11 cellular contexts compared by ENCODE assay signal in genomic region chr19:8655340-8655709, GRCh38. TPM values are rescaled to one million over a fixed set of nuclear protein-coding genes. Genes with fewer than 3 reads are reported as not detected.
DNase-seq lines count a peak whose midpoint lies in the region; ATAC-seq and TF ChIP-seq lines count a peak whose summit lies in the region.
"Had no signal": no experiment of that assay in that cellular context is flagged by ENCODE, and none has a peak within 500 bp of the region (broad histone marks: within the 10 kb centered on the region; RNA-seq: fewer than 3 reads in every experiment).

No MANE protein-coding gene starts in this region.

- CTCF ChIA-PET in activated CD4-positive, alpha-beta memory T cell treated with anti-CD3 and anti-CD28 coated beads, Interleukin-2, amount 10 ng/mL, durations not matched to agents 7 days and 5 days (lab: Charles Lee): interaction anchor here (0.7 to 3.6 kb wide), 8 partner anchors 9 to 49 kb away, joined by 3 to 77 read pairs (median 8); no protein-coding TSS in a partner anchor

- DNase-seq in stimulated activated CD4-positive, alpha-beta T cell treated with anti-CD3 and anti-CD28 coated beads, Interleukin-12 subunit alpha, Interleukin-12 subunit beta, amount 100 ng/mL, for 4 hours: peak; percentile 8
- no peak for DNase-seq in stimulated activated CD4-positive, alpha-beta T cell treated with anti-CD3 and anti-CD28 coated beads, Interleukin-2, amount 100 ng/mL, for 48 hours
- DNase-seq in activated CD4-positive, alpha-beta memory T cell treated with anti-CD3 and anti-CD28 coated beads, Interleukin-2, amount 10 ng/mL, durations not matched to agents 7 days and 5 days: peak; percentile 42
- DNase-seq in effector memory CD4-positive, alpha-beta T cell: peak; percentile 14 to 21 (median 20)
- DNase-seq in upper lobe of right lung (peak; percentile 51), SW 1271 (lab: John Stamatoyannopoulos, UW) (no peak), SKM-1 treated with dmso at 0.1 percent for 144 hours (lab: John Stamatoyannopoulos, UW; ENCODE audit: unreplicated experiment) (no peak)
- DNase-seq: NCI-H2081 treated with DMSO at 0.1 percent for 48 hours had no signal

- POLR2A ChIA-PET in activated CD4-positive, alpha-beta memory T cell treated with anti-CD3 and anti-CD28 coated beads, Interleukin-2, amount 10 ng/mL, durations not matched to agents 7 days and 5 days (lab: Charles Lee): interaction anchor here (1.6 to 2.2 kb wide), 3 partner anchors 10 to 39 kb away, joined by 4 to 13 read pairs (median 7); no protein-coding TSS in a partner anchor

- no peaks in the 10 kb centered on the region for H3K9me3 ChIP-seq in effector memory CD4-positive, alpha-beta T cell (ENCODE audit: control insufficient read depth, low read length)
- no peaks in the 10 kb centered on the region for H3K9me3 ChIP-seq in upper lobe of right lung

- no peak for TF ChIP-seq CTCF in upper lobe of right lung (IDR thresholded peaks at IDR 0.05)

- ATAC-seq in upper lobe of right lung: peak; percentile 13
- no peak for ATAC-seq in HG02678 (IDR thresholded peaks at IDR 0.05; ENCODE audit: unreplicated experiment)

- H3K27me3 Mint-ChIP-seq in activated CD4-positive, alpha-beta memory T cell treated with anti-CD3 and anti-CD28 coated beads, Interleukin-2, amount 10 ng/mL, durations not matched to agents 7 days and 5 days: peaks cover 6% of the 10 kb centered on the region

- H3K4me1 ChIP-seq in effector memory CD4-positive, alpha-beta T cell (ENCODE audit: control insufficient read depth, insufficient read depth, low read length, poor library complexity, severe bottlenecking): peaks cover 7% of the 10 kb centered on the region
- peaks cover 3% of the 10 kb centered on the region for H3K4me1 ChIP-seq in upper lobe of right lung

- no peaks in the 10 kb centered on the region for H3K36me3 Mint-ChIP-seq in activated CD4-positive, alpha-beta memory T cell treated with anti-CD3 and anti-CD28 coated beads, Interleukin-2, amount 10 ng/mL, durations not matched to agents 7 days and 5 days (ENCODE audit: low read depth)

- intact Hi-C loops in upper lobe of right lung (cut with DNase I): no loop called here

- H3K27ac Mint-ChIP-seq in activated CD4-positive, alpha-beta memory T cell treated with anti-CD3 and anti-CD28 coated beads, Interleukin-2, amount 10 ng/mL, durations not matched to agents 7 days and 5 days: no peak overlapping the region

- H3K9me3 Mint-ChIP-seq in activated CD4-positive, alpha-beta memory T cell treated with anti-CD3 and anti-CD28 coated beads, Interleukin-2, amount 10 ng/mL, durations not matched to agents 7 days and 5 days: no peaks in the 10 kb centered on the region

- H3K4me3 Mint-ChIP-seq in activated CD4-positive, alpha-beta memory T cell treated with anti-CD3 and anti-CD28 coated beads, Interleukin-2, amount 10 ng/mL, durations not matched to agents 7 days and 5 days: peak overlapping the region; percentile 1

- peaks cover 28% of the 10 kb centered on the region for H3K4me1 Mint-ChIP-seq in activated CD4-positive, alpha-beta memory T cell treated with anti-CD3 and anti-CD28 coated beads, Interleukin-2, amount 10 ng/mL, durations not matched to agents 7 days and 5 days

- H3K27ac ChIP-seq in effector memory CD4-positive, alpha-beta T cell (ENCODE audit: insufficient read depth, low read length, poor library complexity, severe bottlenecking): no peak overlapping the region
- H3K27ac ChIP-seq in upper lobe of right lung: no peak overlapping the region

- H3K4me3 ChIP-seq in effector memory CD4-positive, alpha-beta T cell (ENCODE audit: insufficient read depth, low read depth, low read length, poor library complexity, severe bottlenecking): no peak overlapping the region
- H3K4me3 ChIP-seq in upper lobe of right lung: no peak overlapping the region

- no peaks in the 10 kb centered on the region for H3K36me3 ChIP-seq in effector memory CD4-positive, alpha-beta T cell (ENCODE audit: control insufficient read depth, insufficient read depth, low read length)
- no peaks in the 10 kb centered on the region for H3K36me3 ChIP-seq in upper lobe of right lung

- H3K27me3 ChIP-seq in effector memory CD4-positive, alpha-beta T cell (replicated peaks; ENCODE audit: control insufficient read depth, insufficient read depth, low read length, poor library complexity, severe bottlenecking): no peaks in the 10 kb centered on the region
- peaks cover 8% of the 10 kb centered on the region for H3K27me3 ChIP-seq in upper lobe of right lung

RNA-seq across cellular contexts. Expression of gene NFILZ, which starts 24.9 kb away (rescaled TPM):
- total RNA-seq in activated CD4-positive, alpha-beta memory T cell treated with anti-CD3 and anti-CD28 coated beads, Interleukin-2, amount 10 ng/mL, durations not matched to agents 7 days and 5 days: not detected
- not detected for total RNA-seq in upper lobe of right lung
- total RNA-seq: SK-MEL-5, skeletal muscle tissue had no signal

RNA-seq across cellular contexts. Expression of gene ACTL9, which starts 43.3 kb away (rescaled TPM):
- not detected for total RNA-seq in activated CD4-positive, alpha-beta memory T cell treated with anti-CD3 and anti-CD28 coated beads, Interleukin-2, amount 10 ng/mL, durations not matched to agents 7 days and 5 days
- not detected for total RNA-seq in upper lobe of right lung
- total RNA-seq: SK-MEL-5, skeletal muscle tissue had no signal

RNA-seq across cellular contexts. Expression of gene ADAMTS10, which starts 44.8 kb away (rescaled TPM):
- 1 to 10 TPM; 2.6 to 2.8 TPM for total RNA-seq in activated CD4-positive, alpha-beta memory T cell treated with anti-CD3 and anti-CD28 coated beads, Interleukin-2, amount 10 ng/mL, durations not matched to agents 7 days and 5 days
- 29.4 TPM for total RNA-seq in upper lobe of right lung
- total RNA-seq: SK-MEL-5 had no signal

Comparison
In these comparisons a context has a peak if more than half of its experiments do, and no peak if none do; other contexts are left out.
1. DNase-seq: peak in stimulated activated CD4-positive, alpha-beta T cell treated with anti-CD3 and anti-CD28 coated beads, Interleukin-12 subunit alpha, Interleukin-12 subunit beta, amount 100 ng/mL, for 4 hours (single experiment), activated CD4-positive, alpha-beta memory T cell treated with anti-CD3 and anti-CD28 coated beads, Interleukin-2, amount 10 ng/mL, durations not matched to agents 7 days and 5 days (single experiment), effector memory CD4-positive, alpha-beta T cell (3 of 3) and upper lobe of right lung (single experiment); none in stimulated activated CD4-positive, alpha-beta T cell treated with anti-CD3 and anti-CD28 coated beads, Interleukin-2, amount 100 ng/mL, for 48 hours (0 of 2), SW 1271 (0 of 2) and SKM-1 treated with dmso at 0.1 percent for 144 hours (single experiment).